Comparison of ENCODE assay signal across 8 cellular contexts in the genomic region with DNA sequence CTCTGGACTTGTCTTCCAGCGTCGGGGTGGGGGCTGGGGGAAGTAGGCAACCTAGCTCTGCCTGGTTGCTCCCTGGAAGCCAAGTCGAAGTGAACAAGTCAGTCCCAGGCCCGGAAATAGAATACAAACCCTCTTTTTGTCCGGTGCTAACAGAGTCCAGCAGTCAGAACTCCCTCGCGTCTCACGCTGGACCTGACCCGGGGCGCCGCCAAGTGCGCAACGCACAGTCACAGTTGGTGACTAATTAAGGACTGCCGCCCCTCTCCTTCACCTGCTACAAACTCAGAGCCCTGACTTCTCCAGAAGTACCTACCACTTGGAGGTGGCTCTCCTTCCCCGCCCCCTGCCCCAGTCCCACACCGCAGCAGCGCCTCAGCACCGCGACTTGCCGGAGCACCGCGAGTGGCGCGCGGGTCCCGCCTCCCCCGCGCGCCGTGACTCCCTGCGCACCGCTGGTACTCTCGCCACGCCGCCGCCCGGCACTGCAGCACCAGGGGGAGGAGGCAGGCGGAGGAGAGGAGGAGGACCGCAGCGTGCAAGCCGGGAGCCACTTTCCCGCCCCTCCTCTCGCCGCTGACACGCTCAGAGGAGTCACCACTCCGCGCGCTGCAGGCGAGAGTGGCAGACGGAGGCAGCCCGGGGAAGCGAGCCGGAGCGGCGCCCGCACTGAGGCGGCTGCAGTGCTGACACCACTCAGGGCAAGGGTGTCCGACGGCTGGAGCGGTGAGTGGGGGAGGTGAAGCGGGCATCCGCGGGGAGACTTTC. TPM values are rescaled to one million over a fixed set of nuclear protein-coding genes. Genes with fewer than 3 reads are reported as not detected.
DNase-seq lines count a peak whose midpoint lies in the region; ATAC-seq, FAIRE-seq and TF ChIP-seq lines count a peak whose summit lies in the region.

A gene with protein sequence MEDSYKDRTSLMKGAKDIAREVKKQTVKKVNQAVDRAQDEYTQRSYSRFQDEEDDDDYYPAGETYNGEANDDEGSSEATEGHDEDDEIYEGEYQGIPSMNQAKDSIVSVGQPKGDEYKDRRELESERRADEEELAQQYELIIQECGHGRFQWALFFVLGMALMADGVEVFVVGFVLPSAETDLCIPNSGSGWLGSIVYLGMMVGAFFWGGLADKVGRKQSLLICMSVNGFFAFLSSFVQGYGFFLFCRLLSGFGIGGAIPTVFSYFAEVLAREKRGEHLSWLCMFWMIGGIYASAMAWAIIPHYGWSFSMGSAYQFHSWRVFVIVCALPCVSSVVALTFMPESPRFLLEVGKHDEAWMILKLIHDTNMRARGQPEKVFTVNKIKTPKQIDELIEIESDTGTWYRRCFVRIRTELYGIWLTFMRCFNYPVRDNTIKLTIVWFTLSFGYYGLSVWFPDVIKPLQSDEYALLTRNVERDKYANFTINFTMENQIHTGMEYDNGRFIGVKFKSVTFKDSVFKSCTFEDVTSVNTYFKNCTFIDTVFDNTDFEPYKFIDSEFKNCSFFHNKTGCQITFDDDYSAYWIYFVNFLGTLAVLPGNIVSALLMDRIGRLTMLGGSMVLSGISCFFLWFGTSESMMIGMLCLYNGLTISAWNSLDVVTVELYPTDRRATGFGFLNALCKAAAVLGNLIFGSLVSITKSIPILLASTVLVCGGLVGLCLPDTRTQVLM (plus strand): TSS at position 594 of the 765 bp plus-strand sequence. CDS start 48,368 bp downstream, outside the sequence.

- H3K27ac Mint-ChIP-seq in activated naive CD4-positive, alpha-beta T cell treated with anti-CD3 and anti-CD28 coated beads, Interleukin-2, amount 50 U/mL, for 24 hours = no peak within 1 kb of the TSS
- no peak within 1 kb of the TSS for H3K27ac Mint-ChIP-seq in stimulated activated effector memory CD8-positive, alpha-beta T cell treated with anti-CD3 and anti-CD28 coated beads, Interleukin-12 subunit alpha, Interleukin-12 subunit beta, amount 100 ng/mL, for 72 hours

- DNase-seq in D721Med (ENCODE audit: insufficient read length, low spot score) (peak; percentile 40), LHCN-M2 (ENCODE audit: low read depth) (peak; percentile 3), kidney epithelial cell (ENCODE audit: low read depth) (no peak), RWPE1 (ENCODE audit: low spot score) (no peak)
- peak; percentile 36 to 77 for DNase-seq in stimulated activated effector memory CD8-positive, alpha-beta T cell treated with anti-CD3 and anti-CD28 coated beads, Interleukin-12 subunit alpha, Interleukin-12 subunit beta, amount 100 ng/mL, for 72 hours (ENCODE audit: low spot score in 2 of 2)

- peaks cover 53% of the 10 kb centered on the region for H3K27me3 ChIP-seq in kidney epithelial cell (ENCODE audit: control insufficient read depth, insufficient read depth, low read length)

- no peak for TF ChIP-seq CTCF in D721Med (IDR thresholded peaks at IDR 0.05; ENCODE audit: insufficient read depth, missing control alignments)
- TF ChIP-seq CTCF in kidney epithelial cell (IDR thresholded peaks at IDR 0.05; ENCODE audit: insufficient read depth, low read length, poor library complexity, severe bottlenecking) = no peak
- no peak for TF ChIP-seq CTCF in RWPE1 (conservative IDR thresholded peaks at IDR 0.05; ENCODE audit: low read depth)

- FAIRE-seq in D721Med (lab: Jason Lieb, UNC) = no peak

- no peaks in the 10 kb centered on the region for H3K36me3 ChIP-seq in kidney epithelial cell (ENCODE audit: control insufficient read depth, insufficient read depth, low read length)

- H3K36me3 Mint-ChIP-seq in activated naive CD4-positive, alpha-beta T cell treated with anti-CD3 and anti-CD28 coated beads, Interleukin-2, amount 50 U/mL, for 24 hours = no peaks in the 10 kb centered on the region
- H3K36me3 Mint-ChIP-seq in stimulated activated effector memory CD8-positive, alpha-beta T cell treated with anti-CD3 and anti-CD28 coated beads, Interleukin-12 subunit alpha, Interleukin-12 subunit beta, amount 100 ng/mL, for 72 hours = no peaks in the 10 kb centered on the region

- POLR2A ChIA-PET in RWPE1 (lab: Yijun Ruan, JAX; ENCODE audit: low non-redundant PET) = no interaction called here

- ATAC-seq in stimulated activated effector memory CD8-positive, alpha-beta T cell treated with anti-CD3 and anti-CD28 coated beads, Interleukin-12 subunit alpha, Interleukin-12 subunit beta, amount 100 ng/mL, for 72 hours = peak; percentile 83
- ATAC-seq in GM18873 (IDR thresholded peaks at IDR 0.05; ENCODE audit: low FRiP score, unreplicated experiment) (no peak), GM21423 (IDR thresholded peaks at IDR 0.05; ENCODE audit: unreplicated experiment) (no peak)

- H3K4me3 Mint-ChIP-seq in activated naive CD4-positive, alpha-beta T cell treated with anti-CD3 and anti-CD28 coated beads, Interleukin-2, amount 50 U/mL, for 24 hours = peak within 1 kb of the TSS; percentile 78
- peak within 1 kb of the TSS; percentile 83 for H3K4me3 Mint-ChIP-seq in stimulated activated effector memory CD8-positive, alpha-beta T cell treated with anti-CD3 and anti-CD28 coated beads, Interleukin-12 subunit alpha, Interleukin-12 subunit beta, amount 100 ng/mL, for 72 hours

- peak within 1 kb of the TSS; percentile 4 for H3K4me3 ChIP-seq in kidney epithelial cell (ENCODE audit: low read depth, low read length)

- H3K27me3 Mint-ChIP-seq in activated naive CD4-positive, alpha-beta T cell treated with anti-CD3 and anti-CD28 coated beads, Interleukin-2, amount 50 U/mL, for 24 hours = peaks cover 47% of the 10 kb centered on the region

- H3K9me3 Mint-ChIP-seq in activated naive CD4-positive, alpha-beta T cell treated with anti-CD3 and anti-CD28 coated beads, Interleukin-2, amount 50 U/mL, for 24 hours = no peaks in the 10 kb centered on the region
- H3K9me3 Mint-ChIP-seq in stimulated activated effector memory CD8-positive, alpha-beta T cell treated with anti-CD3 and anti-CD28 coated beads, Interleukin-12 subunit alpha, Interleukin-12 subunit beta, amount 100 ng/mL, for 72 hours = no peaks in the 10 kb centered on the region

- CTCF ChIA-PET in RWPE1 (lab: Yijun Ruan, JAX) = interaction anchor here (0.6 to 0.7 kb wide), 2 partner anchors 10 to 174 kb away, joined by 3 to 6 read pairs; no protein-coding TSS in a partner anchor

- H3K27ac ChIP-seq in RWPE1 = no peak within 1 kb of the TSS

- H3K4me1 Mint-ChIP-seq in activated naive CD4-positive, alpha-beta T cell treated with anti-CD3 and anti-CD28 coated beads, Interleukin-2, amount 50 U/mL, for 24 hours = peaks cover 27% of the 10 kb centered on the region
- H3K4me1 Mint-ChIP-seq in stimulated activated effector memory CD8-positive, alpha-beta T cell treated with anti-CD3 and anti-CD28 coated beads, Interleukin-12 subunit alpha, Interleukin-12 subunit beta, amount 100 ng/mL, for 72 hours = peaks cover 29% of the 10 kb centered on the region

RNA-seq across cellular contexts. Expression of the gene that starts here (rescaled TPM):
- total RNA-seq in LHCN-M2 (2014; rRNA removed) (not detected in 2 replicates), kidney epithelial cell (under 0.01 and 0.04 TPM in 2 replicates)
- not detected for polyA plus RNA-seq in LHCN-M2 (2012)

Comparison
In these comparisons a context has a peak if more than half of its experiments do, and no peak if none do; other contexts are left out.
1. Peak in DNase-seq in LHCN-M2; RNA of the gene not detected or under 1 TPM.
2. DNase-seq: peak in D721Med (single experiment) and stimulated activated effector memory CD8-positive, alpha-beta T cell treated with anti-CD3 and anti-CD28 coated beads, Interleukin-12 subunit alpha, Interleukin-12 subunit beta, amount 100 ng/mL, for 72 hours (2 of 2); none in kidney epithelial cell (single experiment) and RWPE1 (single experiment).